ENCODE assay signal across 8 cellular contexts in genomic region chr1:169348356-169349036, GRCh38. TPM values are rescaled to one million over a fixed set of nuclear protein-coding genes. Genes with fewer than 3 reads are reported as not detected.
DNase-seq lines count a peak whose midpoint lies in the region; ATAC-seq lines count a peak whose summit lies in the region.

No MANE protein-coding gene starts in this region.

- H3K9me3 Mint-ChIP-seq in stimulated activated naive B cell treated with anti-CD40 and anti-IgM and Interleukin-4, amounts not matched to agents 10 μg/mL and 1 μg/mL and 100 μg/mL, for 72 hours = no peaks in the 10 kb centered on the region

- no peak overlapping the region for H3K27ac Mint-ChIP-seq in stimulated activated naive B cell treated with anti-CD40 and anti-IgM and Interleukin-4, amounts not matched to agents 10 μg/mL and 1 μg/mL and 100 μg/mL, for 72 hours

- no peak overlapping the region for H3K4me3 Mint-ChIP-seq in stimulated activated naive B cell treated with anti-CD40 and anti-IgM and Interleukin-4, amounts not matched to agents 10 μg/mL and 1 μg/mL and 100 μg/mL, for 72 hours

- peaks cover 0 to 2% of the 10 kb centered on the region in 2 donors for H3K36me3 Mint-ChIP-seq in stimulated activated naive B cell treated with anti-CD40 and anti-IgM and Interleukin-4, amounts not matched to agents 10 μg/mL and 1 μg/mL and 100 μg/mL, for 72 hours

- DNase-seq in NOMO-1 (lab: John Stamatoyannopoulos, UW; ENCODE audit: unreplicated experiment in 2 of 2) (peak; percentile 2 to 47), NOMO-1 treated with dmso at 0.1 percent for 144 hours (lab: John Stamatoyannopoulos, UW; ENCODE audit: unreplicated experiment) (no peak), M059J (ENCODE audit: low read depth) (peak; percentile 52), SKM-1 (lab: John Stamatoyannopoulos, UW; ENCODE audit: unreplicated experiment) (peak; percentile 69), fibroblast of peridontal ligament (ENCODE audit: extremely low read depth) (peak; percentile 84), pons (ENCODE audit: low spot score) (peak; percentile 78)
- DNase-seq in stimulated activated naive B cell treated with anti-CD40 and anti-IgM and Interleukin-4, amounts not matched to agents 10 μg/mL and 1 μg/mL and 100 μg/mL, for 72 hours = no peak

- ATAC-seq in HG03565 (IDR thresholded peaks at IDR 0.05; ENCODE audit: unreplicated experiment) = no peak
- no peak for ATAC-seq in stimulated activated naive B cell treated with anti-CD40 and anti-IgM and Interleukin-4, amounts not matched to agents 10 μg/mL and 1 μg/mL and 100 μg/mL, for 72 hours (replicated peaks)

- no peaks in the 10 kb centered on the region for H3K27me3 Mint-ChIP-seq in stimulated activated naive B cell treated with anti-CD40 and anti-IgM and Interleukin-4, amounts not matched to agents 10 μg/mL and 1 μg/mL and 100 μg/mL, for 72 hours

- H3K4me1 Mint-ChIP-seq in stimulated activated naive B cell treated with anti-CD40 and anti-IgM and Interleukin-4, amounts not matched to agents 10 μg/mL and 1 μg/mL and 100 μg/mL, for 72 hours = peaks cover 0 to 2% of the 10 kb centered on the region in 2 donors

RNA-seq across cellular contexts. Expression of gene NME7, which starts 19.1 kb away (rescaled TPM):
- total RNA-seq in M059J (2014; rRNA removed; shearing (Covaris generic)) = 93.6 and 104 TPM in 2 replicates

RNA-seq across cellular contexts. Expression of gene BLZF1, which starts 19.5 kb away (rescaled TPM):
- total RNA-seq in M059J (2014; rRNA removed; shearing (Covaris generic)) = 58.4 and 58.8 TPM in 2 replicates

Comparison
In these comparisons a context has a peak if more than half of its experiments do, and no peak if none do; other contexts are left out.
1. DNase-seq: peak in NOMO-1 (2 of 2), M059J (single experiment), SKM-1 (single experiment), fibroblast of peridontal ligament (single experiment) and pons (single experiment); none in NOMO-1 treated with dmso at 0.1 percent for 144 hours (single experiment) and stimulated activated naive B cell treated with anti-CD40 and anti-IgM and Interleukin-4, amounts not matched to agents 10 μg/mL and 1 μg/mL and 100 μg/mL, for 72 hours (single experiment).